ENCODE assay signal across 8 cellular contexts in the genomic region with DNA sequence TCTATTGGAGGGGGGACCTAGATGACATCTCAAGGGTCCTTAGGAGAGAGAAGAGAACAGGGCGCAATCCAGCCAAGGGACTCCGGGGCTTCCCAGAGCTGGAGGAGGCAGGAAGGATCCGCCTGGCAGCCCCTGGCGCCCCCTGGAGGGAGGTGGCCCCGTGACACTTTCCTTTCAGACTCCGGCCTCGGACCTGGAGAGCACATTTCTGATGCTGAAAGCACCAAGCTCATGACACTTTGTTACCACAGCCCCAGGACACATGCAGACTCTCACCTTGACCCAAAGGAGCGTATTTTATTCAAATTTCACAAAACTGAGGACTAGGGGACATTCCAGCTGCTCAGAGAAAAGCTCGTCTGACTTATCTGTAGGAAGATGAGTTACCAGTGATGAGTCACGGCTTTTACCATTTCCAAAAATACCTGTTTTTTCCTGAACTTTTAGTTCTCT. TPM values are rescaled to one million over a fixed set of nuclear protein-coding genes. Genes with fewer than 3 reads are reported as not detected.
DNase-seq lines count a peak whose midpoint lies in the region; ATAC-seq and TF ChIP-seq lines count a peak whose summit lies in the region.

No MANE protein-coding gene starts in this region.

- H3K9me3 ChIP-seq in neural progenitor cell (ENCODE audit: low read depth) = no peaks in the 10 kb centered on the region

- H3K27me3 Mint-ChIP-seq in neural progenitor cell (ENCODE audit: insufficient read depth, low read depth) = peaks cover 9% of the 10 kb centered on the region

- no peak for ATAC-seq in GM21390 (IDR thresholded peaks at IDR 0.05; ENCODE audit: unreplicated experiment)

- DNase-seq in G401 (ENCODE audit: low spot score) (peak; percentile 22), MV-4-11 (lab: John Stamatoyannopoulos, UW) (peak; percentile 66), fibroblast of mammary gland (ENCODE audit: low read depth) (peak; percentile 72), neural progenitor cell (ENCODE audit: low spot score) (peak; percentile 82), NCI-H345 (lab: John Stamatoyannopoulos, UW) (no peak), DMS114 treated with DMSO at 0.1 percent for 48 hours (lab: John Stamatoyannopoulos, UW; ENCODE audit: unreplicated experiment) (no peak)
- DNase-seq in activated CD8-positive, alpha-beta memory T cell treated with anti-CD3 and anti-CD28 coated beads, Interleukin-2, amount 50 U/mL, for 48 hours = peak; percentile 78

- H3K4me3 Mint-ChIP-seq in neural progenitor cell = no peak overlapping the region

- no peaks in the 10 kb centered on the region for H3K36me3 ChIP-seq in neural progenitor cell

- TF ChIP-seq CTCF in fibroblast of mammary gland (conservative IDR thresholded peaks at IDR 0.05; ENCODE audit: control insufficient read depth, insufficient read depth, low read depth, low read length) (peak; percentile 79), neural progenitor cell (IDR thresholded peaks at IDR 0.05) (peak; percentile 82)

- H3K9ac ChIP-seq in neural progenitor cell = no peak overlapping the region

- H3K4me2 ChIP-seq in neural progenitor cell = no peak overlapping the region

- H3K4me1 ChIP-seq in neural progenitor cell = peaks cover 11% of the 10 kb centered on the region

- H3K36me3 Mint-ChIP-seq in neural progenitor cell = no peaks in the 10 kb centered on the region

- peaks cover 42% of the 10 kb centered on the region for H3K4me1 Mint-ChIP-seq in neural progenitor cell

- in situ Hi-C loops in G401 (cut with HindIII; ENCODE audit: low sequenced_read_pairs) = no loop called here

- H3F3A ChIP-seq in neural progenitor cell (ENCODE audit: low read depth) = peaks cover 18% of the 10 kb centered on the region

- H3K27ac ChIP-seq in neural progenitor cell = no peak overlapping the region

- no peak overlapping the region for H2AFZ ChIP-seq in neural progenitor cell (replicated peaks)

- H3K9me3 Mint-ChIP-seq in neural progenitor cell = peaks cover 10% of the 10 kb centered on the region

- H3K27me3 ChIP-seq in neural progenitor cell = no peaks in the 10 kb centered on the region

- H3K4me3 ChIP-seq in fibroblast of mammary gland (ENCODE audit: control insufficient read depth, low read depth, low read length) = no peak overlapping the region
- H3K4me3 ChIP-seq in neural progenitor cell = no peak overlapping the region

- H3K27ac Mint-ChIP-seq in neural progenitor cell = peak overlapping the region; percentile 14

- H3K79me2 ChIP-seq in neural progenitor cell (ENCODE audit: low read depth) = no peaks in the 10 kb centered on the region

- H4K20me1 ChIP-seq in neural progenitor cell (ENCODE audit: low read depth) = no peaks in the 10 kb centered on the region

RNA-seq across cellular contexts. Expression of gene POFUT2, which starts 21.4 kb away (rescaled TPM):
- 12.6 and 25.5 TPM in 2 replicates for total RNA-seq in G401 (2014; rRNA removed; shearing (Covaris generic))
- 28.5 and 42.7 TPM in 2 replicates for total RNA-seq in neural progenitor cell (ENCODE audit: low replicate concordance)

Comparison
In these comparisons a context has a peak if more than half of its experiments do, and no peak if none do; other contexts are left out.
1. DNase-seq: peak in G401 (single experiment), MV-4-11 (single experiment), activated CD8-positive, alpha-beta memory T cell treated with anti-CD3 and anti-CD28 coated beads, Interleukin-2, amount 50 U/mL, for 48 hours (single experiment), fibroblast of mammary gland (single experiment) and neural progenitor cell (single experiment); none in NCI-H345 (single experiment) and DMS114 treated with DMSO at 0.1 percent for 48 hours (single experiment).